In genomic region chr20:1362484-1362883, GRCh38 we compare ENCODE assay signal across 27 cellular contexts. TPM values are rescaled to one million over a fixed set of nuclear protein-coding genes. Genes with fewer than 3 reads are reported as not detected.
DNase-seq lines count a peak whose midpoint lies in the region; ATAC-seq and TF ChIP-seq lines count a peak whose summit lies in the region.
"Had no signal": no experiment of that assay in that cellular context is flagged by ENCODE, and none has a peak within 500 bp of the region (broad histone marks: within the 10 kb centered on the region; RNA-seq: fewer than 3 reads in every experiment).

No MANE protein-coding gene starts in this region.

- no peaks in the 10 kb centered on the region for H3K9me3 ChIP-seq in CD8-positive, alpha-beta memory T cell (ENCODE audit: low read length)
- H3K9me3 ChIP-seq: gastroesophageal sphincter, prostate gland, suprapubic skin had no signal

- no peaks in the 10 kb centered on the region for H3K27me3 Mint-ChIP-seq in activated T-cell treated with anti-CD3 and anti-CD28 coated beads, Interleukin-2, amount 50 U/mL, for 24 hours
- H3K27me3 Mint-ChIP-seq in activated T-cell treated with anti-CD3 and anti-CD28 coated beads, Interleukin-2, amount 50 U/mL, for 4 hours (ENCODE audit: low read depth), result no peaks in the 10 kb centered on the region
- H3K27me3 Mint-ChIP-seq in CD8-positive, alpha-beta memory T cell, result no peaks in the 10 kb centered on the region
- H3K27me3 Mint-ChIP-seq in activated T-helper 2 cell treated with anti-CD3 and anti-CD28 coated beads, Interferon-gamma antibody, Interleukin-2, Interleukin-4, amounts not matched to agents 10 μg/mL and 5 μg/mL and 100 μg/mL, durations not matched to agents 14 hours and 24 hours and 36 hours (ENCODE audit: low read depth), result no peaks in the 10 kb centered on the region
- no peaks in the 10 kb centered on the region for H3K27me3 Mint-ChIP-seq in naive thymus-derived CD8-positive, alpha-beta T cell
- H3K27me3 Mint-ChIP-seq in HFFc6 (ENCODE audit: insufficient read depth), result peaks cover 4% of the 10 kb centered on the region

- no peak for TF ChIP-seq CTCF in HFFc6 (IDR thresholded peaks at IDR 0.05)

- H3K36me3 ChIP-seq in CD8-positive, alpha-beta memory T cell (ENCODE audit: insufficient read depth, low read length), result peaks cover 11% of the 10 kb centered on the region
- H3K36me3 ChIP-seq: prostate gland had no signal

- CTCF ChIA-PET in CD8-positive, alpha-beta memory T cell (lab: Charles Lee), result interaction anchor here (0.7 kb wide), 1 partner anchor 560 kb away, joined by 3 read pairs; no protein-coding TSS in a partner anchor

- no peak overlapping the region for H3K4me3 Mint-ChIP-seq in activated T-cell treated with anti-CD3 and anti-CD28 coated beads, Interleukin-2, amount 50 U/mL, for 24 hours
- no peak overlapping the region for H3K4me3 Mint-ChIP-seq in activated T-cell treated with anti-CD3 and anti-CD28 coated beads, Interleukin-2, amount 50 U/mL, for 4 hours
- H3K4me3 Mint-ChIP-seq in CD8-positive, alpha-beta memory T cell, result peak overlapping the region in 1 of 7 donors; percentile 3
- peak overlapping the region; percentile 47 for H3K4me3 Mint-ChIP-seq in activated T-helper 2 cell treated with anti-CD3 and anti-CD28 coated beads, Interferon-gamma antibody, Interleukin-2, Interleukin-4, amounts not matched to agents 10 μg/mL and 5 μg/mL and 100 μg/mL, durations not matched to agents 14 hours and 24 hours and 36 hours (ENCODE audit: low read depth)
- peak overlapping the region in 1 of 10 donors; percentile 23 for H3K4me3 Mint-ChIP-seq in naive thymus-derived CD8-positive, alpha-beta T cell
- H3K4me3 Mint-ChIP-seq in HFFc6, result no peak overlapping the region
- H3K4me3 Mint-ChIP-seq: nephron progenitor cell had no signal

- peak overlapping the region; percentile 85 for H3K27ac Mint-ChIP-seq in activated T-cell treated with anti-CD3 and anti-CD28 coated beads, Interleukin-2, amount 50 U/mL, for 24 hours
- H3K27ac Mint-ChIP-seq in CD8-positive, alpha-beta memory T cell, result peak overlapping the region in 6 of 8 donors; percentile 30 to 84 (median 78)
- H3K27ac Mint-ChIP-seq in activated T-helper 2 cell treated with anti-CD3 and anti-CD28 coated beads, Interferon-gamma antibody, Interleukin-2, Interleukin-4, amounts not matched to agents 10 μg/mL and 5 μg/mL and 100 μg/mL, durations not matched to agents 14 hours and 24 hours and 36 hours, result peak overlapping the region; percentile 81
- peak overlapping the region in 9 of 10 donors; percentile 55 to 91 (median 80) for H3K27ac Mint-ChIP-seq in naive thymus-derived CD8-positive, alpha-beta T cell
- H3K27ac Mint-ChIP-seq in HFFc6, result no peak overlapping the region
- H3K27ac Mint-ChIP-seq: nephron progenitor cell had no signal

- no peak for DNase-seq in activated T-cell treated with anti-CD3 and anti-CD28 coated beads, Interleukin-2, amount 50 U/mL, for 24 hours
- DNase-seq in activated T-cell treated with anti-CD3 and anti-CD28 coated beads, Interleukin-2, amount 50 U/mL, for 4 hours, result no peak
- no peak for DNase-seq in CD8-positive, alpha-beta memory T cell
- DNase-seq in activated T-helper 2 cell treated with anti-CD3 and anti-CD28 coated beads, Interferon-gamma antibody, Interleukin-2, Interleukin-4, amounts not matched to agents 10 μg/mL and 5 μg/mL and 100 μg/mL, durations not matched to agents 14 hours and 24 hours and 36 hours (ENCODE audit: low spot score), result no peak
- no peak for DNase-seq in naive thymus-derived CD8-positive, alpha-beta T cell
- DNase-seq in caudate nucleus (lab: John Stamatoyannopoulos, UW) (no peak), DMS153 treated with DMSO at 0.1 percent for 48 hours (lab: John Stamatoyannopoulos, UW; ENCODE audit: unreplicated experiment) (no peak), HFFc6 (no peak)
- DNase-seq: activated CD4-positive, CD25-positive, alpha-beta regulatory T cell; activated CD8-positive, alpha-beta memory T cell treated with anti-CD3 and anti-CD28 coated beads, Interleukin-2, amount 50 U/mL, for 48 hours; amniotic stem cell; DMS53; H7; left cardiac atrium; mesendoderm; NCI-H1694; NCI-H2227 treated with DMSO at 0.1 percent for 48 hours; NCI-H82; nephron progenitor cell; OCI-M1; SHP77 treated with DMSO at 0.1 percent for 48 hours; stimulated activated CD4-positive, alpha-beta T cell treated with anti-CD3 and anti-CD28 coated beads, Interleukin-4, amount 100 ng/mL, for 24 hours; T-helper 9 cell had no signal

- peaks cover 99% of the 10 kb centered on the region for H3K36me3 Mint-ChIP-seq in activated T-cell treated with anti-CD3 and anti-CD28 coated beads, Interleukin-2, amount 50 U/mL, for 24 hours (ENCODE audit: low read depth)
- peaks cover 55% of the 10 kb centered on the region for H3K36me3 Mint-ChIP-seq in activated T-cell treated with anti-CD3 and anti-CD28 coated beads, Interleukin-2, amount 50 U/mL, for 4 hours (ENCODE audit: insufficient read depth)
- H3K36me3 Mint-ChIP-seq in CD8-positive, alpha-beta memory T cell, result peaks cover 0 to 51% (median 11%) of the 10 kb centered on the region in 3 donors
- H3K36me3 Mint-ChIP-seq in activated T-helper 2 cell treated with anti-CD3 and anti-CD28 coated beads, Interferon-gamma antibody, Interleukin-2, Interleukin-4, amounts not matched to agents 10 μg/mL and 5 μg/mL and 100 μg/mL, durations not matched to agents 14 hours and 24 hours and 36 hours (ENCODE audit: low read depth), result peaks cover 88% of the 10 kb centered on the region
- peaks cover 4 to 57% (median 37%) of the 10 kb centered on the region in 3 donors for H3K36me3 Mint-ChIP-seq in naive thymus-derived CD8-positive, alpha-beta T cell
- H3K36me3 Mint-ChIP-seq in HFFc6 (ENCODE audit: low read depth), result peaks cover 44% of the 10 kb centered on the region

- no peak overlapping the region for H3K27ac ChIP-seq in CD8-positive, alpha-beta memory T cell (ENCODE audit: low read depth, low read length)
- H3K27ac ChIP-seq in caudate nucleus (ENCODE audit: low read depth, low read length), result no peak overlapping the region
- H3K27ac ChIP-seq: gastroesophageal sphincter, prostate gland, suprapubic skin had no signal

- ATAC-seq in activated T-cell treated with anti-CD3 and anti-CD28 coated beads, Interleukin-2, amount 50 U/mL, for 4 hours, result no peak
- no peak for ATAC-seq in naive thymus-derived CD8-positive, alpha-beta T cell
- ATAC-seq: gastroesophageal sphincter, left cardiac atrium had no signal

- H3K4me3 ChIP-seq in CD8-positive, alpha-beta memory T cell (ENCODE audit: low read length), result no peak overlapping the region
- H3K4me3 ChIP-seq: BLaER1 treated with 17β-estradiol and CSF1 and Interleukin-3, amounts not matched to agents 10 nM and 100 nM; gastroesophageal sphincter; prostate gland; suprapubic skin had no signal

- POLR2A ChIA-PET in CD8-positive, alpha-beta memory T cell (lab: Charles Lee), result no interaction called here
- POLR2A ChIA-PET in naive thymus-derived CD8-positive, alpha-beta T cell (lab: Charles Lee), result interaction anchor here (0.9 kb wide), 1 partner anchor 29 kb away, joined by 3 read pairs; no protein-coding TSS in a partner anchor

- peaks cover 86% of the 10 kb centered on the region for H3K4me1 Mint-ChIP-seq in activated T-cell treated with anti-CD3 and anti-CD28 coated beads, Interleukin-2, amount 50 U/mL, for 24 hours (ENCODE audit: low read depth)
- H3K4me1 Mint-ChIP-seq in activated T-cell treated with anti-CD3 and anti-CD28 coated beads, Interleukin-2, amount 50 U/mL, for 4 hours (ENCODE audit: low read depth), result peaks cover 73% of the 10 kb centered on the region
- peaks cover 48 to 67% (median 60%) of the 10 kb centered on the region in 3 donors for H3K4me1 Mint-ChIP-seq in CD8-positive, alpha-beta memory T cell
- peaks cover 84% of the 10 kb centered on the region for H3K4me1 Mint-ChIP-seq in activated T-helper 2 cell treated with anti-CD3 and anti-CD28 coated beads, Interferon-gamma antibody, Interleukin-2, Interleukin-4, amounts not matched to agents 10 μg/mL and 5 μg/mL and 100 μg/mL, durations not matched to agents 14 hours and 24 hours and 36 hours (ENCODE audit: low read depth)
- H3K4me1 Mint-ChIP-seq in naive thymus-derived CD8-positive, alpha-beta T cell, result peaks cover 38 to 76% (median 59%) of the 10 kb centered on the region in 4 donors
- H3K4me1 Mint-ChIP-seq in HFFc6 (ENCODE audit: low read depth), result peaks cover 20% of the 10 kb centered on the region
- H3K4me1 Mint-ChIP-seq: nephron progenitor cell had no signal

- H3K4me1 ChIP-seq in CD8-positive, alpha-beta memory T cell (ENCODE audit: insufficient read depth, low read length), result peaks cover 33% of the 10 kb centered on the region
- H3K4me1 ChIP-seq: gastroesophageal sphincter, prostate gland, suprapubic skin had no signal

- H3K27me3 ChIP-seq in CD8-positive, alpha-beta memory T cell (ENCODE audit: insufficient read depth, low read length, poor library complexity, severe bottlenecking), result no peaks in the 10 kb centered on the region
- H3K27me3 ChIP-seq: BLaER1 treated with 17β-estradiol and CSF1 and Interleukin-3, amounts not matched to agents 10 nM and 100 nM; gastroesophageal sphincter; suprapubic skin had no signal

- intact Hi-C loops in activated T-helper 2 cell treated with anti-CD3 and anti-CD28 coated beads, Interferon-gamma antibody, Interleukin-2, Interleukin-4, amounts not matched to agents 10 μg/mL and 5 μg/mL and 100 μg/mL, durations not matched to agents 14 hours and 24 hours and 36 hours (cut with micrococcal nuclease), result no loop called here

- H3K9me3 Mint-ChIP-seq in activated T-cell treated with anti-CD3 and anti-CD28 coated beads, Interleukin-2, amount 50 U/mL, for 24 hours, result no peaks in the 10 kb centered on the region
- H3K9me3 Mint-ChIP-seq in activated T-cell treated with anti-CD3 and anti-CD28 coated beads, Interleukin-2, amount 50 U/mL, for 4 hours, result no peaks in the 10 kb centered on the region
- H3K9me3 Mint-ChIP-seq in CD8-positive, alpha-beta memory T cell, result no peaks in the 10 kb centered on the region
- H3K9me3 Mint-ChIP-seq in activated T-helper 2 cell treated with anti-CD3 and anti-CD28 coated beads, Interferon-gamma antibody, Interleukin-2, Interleukin-4, amounts not matched to agents 10 μg/mL and 5 μg/mL and 100 μg/mL, durations not matched to agents 14 hours and 24 hours and 36 hours, result peaks cover 4% of the 10 kb centered on the region
- H3K9me3 Mint-ChIP-seq in naive thymus-derived CD8-positive, alpha-beta T cell, result peaks cover 0 to 4% (median 0%) of the 10 kb centered on the region in 9 donors
- no peaks in the 10 kb centered on the region for H3K9me3 Mint-ChIP-seq in HFFc6

RNA-seq across cellular contexts. Expression of gene FKBP1A, which starts 30.4 kb away (rescaled TPM):
- 100 to 1,000 TPM; 253 to 300 (median 258) TPM for total RNA-seq in activated T-cell treated with anti-CD3 and anti-CD28 coated beads, Interleukin-2, amount 50 U/mL, for 4 hours
- 100 to 1,000 TPM; 274 TPM for total RNA-seq in CD8-positive, alpha-beta memory T cell
- polyA plus RNA-seq in CD8-positive, alpha-beta memory T cell, result 43.1 TPM
- 320 and 330 TPM in 2 replicates for total RNA-seq in activated T-helper 2 cell treated with anti-CD3 and anti-CD28 coated beads, Interferon-gamma antibody, Interleukin-2, Interleukin-4, amounts not matched to agents 10 μg/mL and 5 μg/mL and 100 μg/mL, durations not matched to agents 14 hours and 24 hours and 36 hours
- 10 to 100 TPM; 79.0 to 79.4 TPM for total RNA-seq in naive thymus-derived CD8-positive, alpha-beta T cell
- 10 to 100 TPM; 47.2 to 50.4 (median 50.1) TPM for polyA plus RNA-seq in naive thymus-derived CD8-positive, alpha-beta T cell
- 100 to 1,000 TPM; 437 to 543 (median 491) TPM for total RNA-seq in HFFc6 (2021; fragmentation: NEBNext Ultra II Directional; extraction: Animal tissue kit (Norgen Biotek cat#: 25700))

RNA-seq across cellular contexts. Expression of gene SDCBP2, which starts 33.5 kb away (rescaled TPM):
- total RNA-seq in activated T-cell treated with anti-CD3 and anti-CD28 coated beads, Interleukin-2, amount 50 U/mL, for 4 hours, result 1 to 10 TPM; 1.9 to 3.2 (median 2.2) TPM
- total RNA-seq in CD8-positive, alpha-beta memory T cell, result 1 to 10 TPM; 3.7 to 4.7 TPM
- polyA plus RNA-seq in CD8-positive, alpha-beta memory T cell, result 2.2 TPM
- total RNA-seq in activated T-helper 2 cell treated with anti-CD3 and anti-CD28 coated beads, Interferon-gamma antibody, Interleukin-2, Interleukin-4, amounts not matched to agents 10 μg/mL and 5 μg/mL and 100 μg/mL, durations not matched to agents 14 hours and 24 hours and 36 hours, result 3.2 and 4.1 TPM in 2 replicates
- 1 to 10 TPM; 2.7 to 3.3 TPM for total RNA-seq in naive thymus-derived CD8-positive, alpha-beta T cell
- polyA plus RNA-seq in naive thymus-derived CD8-positive, alpha-beta T cell, result 1 to 10 TPM in 1 of 3 donors, under 1 TPM in 2; 0.81 to 1.5 (median 0.98) TPM
- total RNA-seq in HFFc6 (2021; fragmentation: NEBNext Ultra II Directional; extraction: Animal tissue kit (Norgen Biotek cat#: 25700)), result 1 to 10 TPM in 1 of 6 experiments, under 1 TPM in 5; 0.51 to 1.5 (median 0.76) TPM
